ENCODE assay signal across 23 cellular contexts in genomic region chr10:22491480-22491879, GRCh38.
DNase-seq lines count a peak whose midpoint lies in the region; ATAC-seq and TF ChIP-seq lines count a peak whose summit lies in the region.
"Had no signal": no experiment of that assay in that cellular context is flagged by ENCODE, and none has a peak within 500 bp of the region (broad histone marks: within the 10 kb centered on the region; RNA-seq: fewer than 3 reads in every experiment).

No MANE protein-coding gene starts in this region.

- H3K9me3 Mint-ChIP-seq in central memory CD8-positive, alpha-beta T cell = no peaks in the 10 kb centered on the region
- H3K9me3 Mint-ChIP-seq: activated naive CD4-positive, alpha-beta T cell treated with anti-CD3 and anti-CD28 coated beads, Interleukin-2, amount 50 U/mL, for 72 hours; stimulated activated naive B cell treated with anti-CD40 and anti-IgM and Interleukin-4, amounts not matched to agents 10 μg/mL and 1 μg/mL and 100 μg/mL, for 72 hours; T-helper 2 cell treated with Interferon-gamma antibody and Interleukin-4, amounts not matched to agents 5 μg/mL and 100 μg/mL, for 36 hours had no signal

- H3K27ac ChIP-seq in heart left ventricle = no peak overlapping the region
- no peak overlapping the region for H3K27ac ChIP-seq in right cardiac atrium (ENCODE audit: low read length)
- H3K27ac ChIP-seq: C4-2B, thoracic aorta, vagina had no signal

- peaks cover 2% of the 10 kb centered on the region for H3K36me3 Mint-ChIP-seq in central memory CD8-positive, alpha-beta T cell (ENCODE audit: insufficient read depth)
- H3K36me3 Mint-ChIP-seq: stimulated activated naive B cell treated with anti-CD40 and anti-IgM and Interleukin-4, amounts not matched to agents 10 μg/mL and 1 μg/mL and 100 μg/mL, for 72 hours had no signal

- peaks cover 11% of the 10 kb centered on the region for H3K27me3 Mint-ChIP-seq in central memory CD8-positive, alpha-beta T cell

- ATAC-seq in heart left ventricle (peak in 2 of 4 donors; percentile 36 to 44), right cardiac atrium (no peak)
- ATAC-seq in central memory CD8-positive, alpha-beta T cell (replicated peaks; ENCODE audit: extremely low read depth, poor library complexity, severe bottlenecking) = peak; percentile 21
- ATAC-seq: HepG2 had no signal

- H3K4me3 ChIP-seq in heart left ventricle (no peak overlapping the region), right cardiac atrium (ENCODE audit: low read length) (no peak overlapping the region)
- H3K4me3 ChIP-seq: lung, smooth muscle cell, thoracic aorta, vagina had no signal

- no peak overlapping the region for H3K4me3 Mint-ChIP-seq in central memory CD8-positive, alpha-beta T cell
- H3K4me3 Mint-ChIP-seq: stimulated activated naive B cell treated with anti-CD40 and anti-IgM and Interleukin-4, amounts not matched to agents 10 μg/mL and 1 μg/mL and 100 μg/mL, for 72 hours; T-helper 2 cell treated with Interferon-gamma antibody and Interleukin-4, amounts not matched to agents 5 μg/mL and 100 μg/mL, for 36 hours had no signal

- 70 to 90% (median 81%) methylated on average over 3 of the region's 3 CpGs for WGBS in heart left ventricle, 4 donors
- 89% methylated on average over 3 of the region's 3 CpGs for WGBS in right cardiac atrium

- no peaks in the 10 kb centered on the region for H3K36me3 ChIP-seq in heart left ventricle
- H3K36me3 ChIP-seq: thoracic aorta, vagina had no signal

- H3K9me3 ChIP-seq in heart left ventricle (no peaks in the 10 kb centered on the region), right cardiac atrium (ENCODE audit: control insufficient read depth, low read length) (no peaks in the 10 kb centered on the region)
- H3K9me3 ChIP-seq: SK-N-SH, thoracic aorta, vagina had no signal

- TF ChIP-seq POLR2A in heart left ventricle (IDR thresholded peaks at IDR 0.05) = no peak

- H3K4me1 Mint-ChIP-seq in central memory CD8-positive, alpha-beta T cell = peaks cover 23% of the 10 kb centered on the region

- TF ChIP-seq CTCF in heart left ventricle (IDR thresholded peaks at IDR 0.05) = no peak

- H3K27ac Mint-ChIP-seq in central memory CD8-positive, alpha-beta T cell (ENCODE audit: low read depth) = no peak overlapping the region
- H3K27ac Mint-ChIP-seq: activated naive CD4-positive, alpha-beta T cell treated with anti-CD3 and anti-CD28 coated beads, Interleukin-2, amount 50 U/mL, for 72 hours; stimulated activated naive B cell treated with anti-CD40 and anti-IgM and Interleukin-4, amounts not matched to agents 10 μg/mL and 1 μg/mL and 100 μg/mL, for 72 hours; T-helper 2 cell treated with Interferon-gamma antibody and Interleukin-4, amounts not matched to agents 5 μg/mL and 100 μg/mL, for 36 hours had no signal

- DNase-seq in heart left ventricle (peak in 3 of 5 donors; percentile 30 to 52 (median 36)), right cardiac atrium (no peak), medulla oblongata (ENCODE audit: extremely low spot score) (peak; percentile 83), superior temporal gyrus (ENCODE audit: extremely low spot score) (peak; percentile 93), DMS 273 treated with DMSO at 0.1 percent for 48 hours (lab: John Stamatoyannopoulos, UW) (no peak), KG1 (lab: John Stamatoyannopoulos, UW) (no peak), DMS 273 (lab: John Stamatoyannopoulos, UW; ENCODE audit: unreplicated experiment) (no peak)
- DNase-seq in central memory CD8-positive, alpha-beta T cell (ENCODE audit: low spot score in 2 of 2) = no peak
- DNase-seq: activated CD4-positive, alpha-beta T cell treated with anti-CD3 and anti-CD28 coated beads for 4 hours; NCI-H1048; NCI-H187 treated with DMSO at 0.1 percent for 48 hours; NCI-H774; SK-N-SH; stimulated activated CD4-positive, alpha-beta T cell treated with anti-CD3 and anti-CD28 coated beads, Interleukin-4, amount 100 ng/mL, for 1 hour had no signal

- H3K4me1 ChIP-seq in heart left ventricle (peaks cover 0 to 13% (median 0%) of the 10 kb centered on the region in 12 donors), right cardiac atrium (ENCODE audit: control insufficient read depth, insufficient read depth, low read length) (no peaks in the 10 kb centered on the region)
- H3K4me1 ChIP-seq: vagina had no signal

- H3K27me3 ChIP-seq in heart left ventricle (peaks cover 0 to 7% (median 0%) of the 10 kb centered on the region in 9 donors), right cardiac atrium (ENCODE audit: control insufficient read depth, insufficient read depth) (no peaks in the 10 kb centered on the region)
- H3K27me3 ChIP-seq: vagina had no signal

- intact Hi-C loops in heart left ventricle (cut with DNase I) = no loop called here
- intact Hi-C loops in right cardiac atrium (cut with DNase I) = no loop called here

Comparison
In these comparisons a context has a peak if more than half of its experiments do, and no peak if none do; other contexts are left out.
1. DNase-seq: peak in heart left ventricle (3 of 5), medulla oblongata (single experiment) and superior temporal gyrus (single experiment); none in right cardiac atrium (0 of 3), central memory CD8-positive, alpha-beta T cell (0 of 2), DMS 273 treated with DMSO at 0.1 percent for 48 hours (single experiment), KG1 (single experiment) and DMS 273 (single experiment).